Comparison of ENCODE assay signal across 18 cellular contexts in genomic region chr13:79560954-79561353, GRCh38.
DNase-seq lines count a peak whose midpoint lies in the region; ATAC-seq and TF ChIP-seq lines count a peak whose summit lies in the region.
"Had no signal": no experiment of that assay in that cellular context is flagged by ENCODE, and none has a peak within 500 bp of the region (broad histone marks: within the 10 kb centered on the region; RNA-seq: fewer than 3 reads in every experiment).

No MANE protein-coding gene starts in this region.

- no peak overlapping the region for H3K27ac Mint-ChIP-seq in activated CD4-positive, alpha-beta T cell treated with anti-CD3 and anti-CD28 coated beads for 36 hours
- H3K27ac Mint-ChIP-seq: B cell; CD4-positive, CD25-positive, alpha-beta regulatory T cell; H9 had no signal

- no CpG with 5 or more reads among the region's 2 CpGs for WGBS in trophoblast cell (ENCODE audit: extremely low coverage, insufficient coverage, insufficient read length)

- H3K27ac ChIP-seq in HEK293 (ENCODE audit: extremely low read depth, low read depth, low read length): no peak overlapping the region
- no peak overlapping the region for H3K27ac ChIP-seq in trophoblast cell (ENCODE audit: low read depth, low read length)

- H3K4me1 Mint-ChIP-seq in activated CD4-positive, alpha-beta T cell treated with anti-CD3 and anti-CD28 coated beads for 36 hours: no peaks in the 10 kb centered on the region
- H3K4me1 Mint-ChIP-seq: B cell; CD4-positive, CD25-positive, alpha-beta regulatory T cell; H9 had no signal

- H3K4me3 ChIP-seq in HEK293 (ENCODE audit: low read depth, low read length) (no peak overlapping the region), trophoblast cell (ENCODE audit: low read depth, low read length) (no peak overlapping the region)

- H3K4ac ChIP-seq in trophoblast cell (ENCODE audit: low read depth, low read length): no peak overlapping the region

- H3K23ac ChIP-seq in trophoblast cell (ENCODE audit: low read length): no peak overlapping the region

- DNase-seq in RPMI7951 (ENCODE audit: low read depth) (peak; percentile 45), trophoblast cell (peak; percentile 90 to 97)
- no peak for DNase-seq in activated effector memory CD4-positive, alpha-beta T cell treated with Interleukin-2 at 50 U/mL for 16 hours
- no peak for DNase-seq in activated CD4-positive, alpha-beta T cell treated with anti-CD3 and anti-CD28 coated beads for 36 hours
- DNase-seq: Caco-2; CD4-positive, CD25-positive, alpha-beta regulatory T cell; DMS153; H9; KG1; NCI-H1105; NCI-H1694 treated with DMSO at 0.1 percent for 48 hours; NCI-H2107; NCI-H345; NCI-H748 treated with DMSO at 0.1 percent for 48 hours had no signal

- no peaks in the 10 kb centered on the region for H3K27me3 ChIP-seq in trophoblast cell (ENCODE audit: insufficient read depth, low read length)

- no peak for TF ChIP-seq CTCF in HEK293 (tag by site-specific recombination; IDR thresholded peaks at IDR 0.05)

- H2BK12ac ChIP-seq in trophoblast cell (ENCODE audit: low read length): peak overlapping the region; percentile 50

- H3K18ac ChIP-seq in trophoblast cell (ENCODE audit: low read length): no peak overlapping the region

- H3K79me1 ChIP-seq in trophoblast cell (ENCODE audit: low read length): no peaks in the 10 kb centered on the region

- CTCF ChIA-PET in HEK293 (lab: Yijun Ruan, JAX): no interaction called here
- CTCF ChIA-PET in activated CD4-positive, alpha-beta T cell treated with anti-CD3 and anti-CD28 coated beads for 36 hours (lab: Charles Lee): interaction anchor here (1.1 kb wide), 1 partner anchor 137 kb away, joined by 3 read pairs; no protein-coding TSS in a partner anchor

- H3K79me2 ChIP-seq in trophoblast cell (ENCODE audit: control insufficient read depth, insufficient read depth, low read length, poor library complexity): no peaks in the 10 kb centered on the region

- no peak overlapping the region for H4K12ac ChIP-seq in trophoblast cell (ENCODE audit: low read depth, low read length)

- peaks cover 0 to 21% of the 10 kb centered on the region in 2 experiments; a peak in 1 of 3 replicates for H3K36me3 ChIP-seq in HEK293 (ENCODE audit: control insufficient read depth in 2 of 2, insufficient read depth in 1 of 2, low read length in 2 of 2)
- H3K36me3 ChIP-seq in trophoblast cell (ENCODE audit: control insufficient read depth in 1 of 2, insufficient read depth in 2 of 2, low read length in 2 of 2): peaks cover 10 to 21% of the 10 kb centered on the region in 2 experiments

- H3K9me3 Mint-ChIP-seq in activated CD4-positive, alpha-beta T cell treated with anti-CD3 and anti-CD28 coated beads for 36 hours (ENCODE audit: low read depth): peaks cover 46% of the 10 kb centered on the region

- peak overlapping the region; percentile 11 for H2BK5ac ChIP-seq in trophoblast cell (ENCODE audit: low read depth, low read length, poor library complexity)

- intact Hi-C loops in activated CD4-positive, alpha-beta T cell treated with anti-CD3 and anti-CD28 coated beads for 36 hours (cut with DNase I, micrococcal nuclease): no loop called here

- H3K36me3 Mint-ChIP-seq in activated CD4-positive, alpha-beta T cell treated with anti-CD3 and anti-CD28 coated beads for 36 hours (ENCODE audit: low read depth): peaks cover 33% of the 10 kb centered on the region

- no peak overlapping the region for H2AFZ ChIP-seq in trophoblast cell (ENCODE audit: insufficient read depth, low read length, poor library complexity)

- POLR2A ChIA-PET in HEK293 (lab: Yijun Ruan, JAX): no interaction called here
- POLR2A ChIA-PET in activated CD4-positive, alpha-beta T cell treated with anti-CD3 and anti-CD28 coated beads for 36 hours (lab: Charles Lee): no interaction called here

- H3K9me3 ChIP-seq in HEK293 (ENCODE audit: control insufficient read depth, insufficient read depth, low read depth, low read length) (no peaks in the 10 kb centered on the region), trophoblast cell (ENCODE audit: insufficient read depth, low read depth, low read length) (peaks cover 5% of the 10 kb centered on the region)

- no peak overlapping the region for H3K9ac ChIP-seq in trophoblast cell (ENCODE audit: low read length)

- no peak overlapping the region for H2AK5ac ChIP-seq in trophoblast cell (ENCODE audit: low read length)

- ATAC-seq in esophagus mucosa: peak; percentile 77
- ATAC-seq in activated CD4-positive, alpha-beta T cell treated with anti-CD3 and anti-CD28 coated beads for 36 hours: no peak
- no peak for ATAC-seq in HG03469 (IDR thresholded peaks at IDR 0.05; ENCODE audit: unreplicated experiment)

- H3K27me3 Mint-ChIP-seq in activated CD4-positive, alpha-beta T cell treated with anti-CD3 and anti-CD28 coated beads for 36 hours: no peaks in the 10 kb centered on the region
- H3K27me3 Mint-ChIP-seq: CD4-positive, CD25-positive, alpha-beta regulatory T cell had no signal

- H3K14ac ChIP-seq in trophoblast cell (ENCODE audit: low read length): no peak overlapping the region

- H4K91ac ChIP-seq in trophoblast cell (ENCODE audit: low read depth, low read length): no peak overlapping the region

- no peak overlapping the region for H3K4me2 ChIP-seq in trophoblast cell (ENCODE audit: low read length)

- no peak overlapping the region for H3K4me3 Mint-ChIP-seq in activated CD4-positive, alpha-beta T cell treated with anti-CD3 and anti-CD28 coated beads for 36 hours
- H3K4me3 Mint-ChIP-seq: B cell; CD4-positive, CD25-positive, alpha-beta regulatory T cell; H9 had no signal

- no peak overlapping the region for H4K8ac ChIP-seq in trophoblast cell (ENCODE audit: low read depth, low read length)

- H3K4me1 ChIP-seq in HEK293 (ENCODE audit: control insufficient read depth, insufficient read depth, low read length) (no peaks in the 10 kb centered on the region), trophoblast cell (ENCODE audit: control insufficient read depth in 1 of 2, insufficient read depth in 2 of 2, low read length in 2 of 2) (peaks cover 0 to 5% of the 10 kb centered on the region in 2 experiments)
- H3K4me1 ChIP-seq: Caco-2 had no signal

- H2BK120ac ChIP-seq in trophoblast cell (ENCODE audit: insufficient read depth, low read length, poor library complexity): no peak overlapping the region

TF ChIP-seq in HEK293, 187 proteins besides CTCF, POLR2A, EP300 and RAD21:
- no peak for TF ChIP-seq ZNF610 (tag by site-specific recombination; IDR thresholded peaks at IDR 0.05; ENCODE audit: borderline replicate concordance)
- peak; percentile 78 for TF ChIP-seq SCRT2 (tag by site-specific recombination; IDR thresholded peaks at IDR 0.05)

Comparison
In these comparisons a context has a peak if more than half of its experiments do, and no peak if none do; other contexts are left out.
1. DNase-seq: peak in RPMI7951 (single experiment) and trophoblast cell (2 of 2); none in activated effector memory CD4-positive, alpha-beta T cell treated with Interleukin-2 at 50 U/mL for 16 hours (single experiment) and activated CD4-positive, alpha-beta T cell treated with anti-CD3 and anti-CD28 coated beads for 36 hours (single experiment).